ENCODE assay signal across 25 cellular contexts in genomic region chr17:74542727-74543383, GRCh38. TPM values are rescaled to one million over a fixed set of nuclear protein-coding genes. Genes with fewer than 3 reads are reported as not detected.
"Had no signal": no experiment of that assay in that cellular context is flagged by ENCODE, and none has a peak within 500 bp of the region (broad histone marks: within the 10 kb centered on the region; RNA-seq: fewer than 3 reads in every experiment).

No MANE protein-coding gene starts in this region.

- H3K9me3 ChIP-seq: Peyer's patch had no signal

- H3K27ac ChIP-seq: Peyer's patch, RWPE1, SJSA1 had no signal

- H3K4me1 ChIP-seq: Peyer's patch, SJSA1 had no signal

- DNase-seq: activated CD4-positive, alpha-beta T cell treated with anti-CD3 and anti-CD28 coated beads for 4 hours; activated CD8-positive, alpha-beta memory T cell treated with anti-CD3 and anti-CD28 coated beads, Interleukin-2, amount 50 U/mL, for 4 hours; activated CD8-positive, alpha-beta T cell treated with anti-CD3 and anti-CD28 coated beads for 36 hours; activated gamma-delta T cell treated with Interleukin-2 at 50 U/mL for 16 hours; activated naive CD4-positive, alpha-beta T cell treated with anti-CD3 and anti-CD28 coated beads, Interleukin-2, amount 10 ng/mL, durations not matched to agents 7 days and 5 days; activated naive CD8-positive, alpha-beta T cell treated with anti-CD3 and anti-CD28 coated beads for 36 hours; activated T-cell treated with anti-CD3 and anti-CD28 coated beads, Interleukin-2, amount 50 U/mL, for 72 hours; anterior cingulate cortex; Kasumi-1; NCI-H1105 treated with DMSO at 0.1 percent for 48 hours; NCI-H1436 treated with DMSO at 0.1 percent for 48 hours; NCI-H187; NCI-H2081; NCI-H446; SHP77; SW 1271 had no signal

- H3K4me3 ChIP-seq: Peyer's patch, SJSA1 had no signal

- H3K4me3 Mint-ChIP-seq: activated CD8-positive, alpha-beta T cell treated with anti-CD3 and anti-CD28 coated beads for 36 hours; activated naive CD4-positive, alpha-beta T cell treated with anti-CD3 and anti-CD28 coated beads, Interleukin-2, amount 10 ng/mL, durations not matched to agents 7 days and 5 days; activated naive CD8-positive, alpha-beta T cell treated with anti-CD3 and anti-CD28 coated beads for 36 hours; activated T-cell treated with anti-CD3 and anti-CD28 coated beads, Interleukin-2, amount 50 U/mL, for 72 hours; T-helper 1 cell treated with Interleukin-12 subunit alpha and Interleukin-12 subunit beta and Interleukin-4 antibody, amounts not matched to agents 30 μg/mL and 1 μg/mL, for 36 hours had no signal

- H3K27me3 Mint-ChIP-seq: activated CD8-positive, alpha-beta T cell treated with anti-CD3 and anti-CD28 coated beads for 36 hours; activated naive CD8-positive, alpha-beta T cell treated with anti-CD3 and anti-CD28 coated beads for 36 hours had no signal

- H3K27me3 ChIP-seq: Peyer's patch had no signal

- H3K36me3 Mint-ChIP-seq: activated naive CD4-positive, alpha-beta T cell treated with anti-CD3 and anti-CD28 coated beads, Interleukin-2, amount 10 ng/mL, durations not matched to agents 7 days and 5 days; activated naive CD8-positive, alpha-beta T cell treated with anti-CD3 and anti-CD28 coated beads for 36 hours had no signal

- H3K27ac Mint-ChIP-seq: activated CD8-positive, alpha-beta T cell treated with anti-CD3 and anti-CD28 coated beads for 36 hours; activated naive CD4-positive, alpha-beta T cell treated with anti-CD3 and anti-CD28 coated beads, Interleukin-2, amount 10 ng/mL, durations not matched to agents 7 days and 5 days; activated naive CD8-positive, alpha-beta T cell treated with anti-CD3 and anti-CD28 coated beads for 36 hours; activated T-cell treated with anti-CD3 and anti-CD28 coated beads, Interleukin-2, amount 50 U/mL, for 72 hours; activated T-helper 2 cell treated with anti-CD3 and anti-CD28 coated beads, Interferon-gamma antibody, Interleukin-2, Interleukin-4, amounts not matched to agents 10 μg/mL and 5 μg/mL and 100 μg/mL, durations not matched to agents 14 hours and 24 hours and 36 hours; T-helper 1 cell treated with Interleukin-12 subunit alpha and Interleukin-12 subunit beta and Interleukin-4 antibody, amounts not matched to agents 30 μg/mL and 1 μg/mL, for 36 hours had no signal

- ATAC-seq: activated CD4-positive, CD25-positive, alpha-beta regulatory T cell treated with anti-CD3 and anti-CD28 coated beads, Interleukin-2, amount 50 U/mL, for 24 hours; activated CD8-positive, alpha-beta T cell treated with anti-CD3 and anti-CD28 coated beads for 36 hours; activated T-cell treated with anti-CD3 and anti-CD28 coated beads, Interleukin-2, amount 50 U/mL, for 72 hours; SK-N-SH treated with all-trans-retinoic acid at 6 μM for 48 hours had no signal

- H3K9me3 Mint-ChIP-seq: activated CD8-positive, alpha-beta T cell treated with anti-CD3 and anti-CD28 coated beads for 36 hours; activated naive CD4-positive, alpha-beta T cell treated with anti-CD3 and anti-CD28 coated beads, Interleukin-2, amount 10 ng/mL, durations not matched to agents 7 days and 5 days; activated naive CD8-positive, alpha-beta T cell treated with anti-CD3 and anti-CD28 coated beads for 36 hours; activated T-cell treated with anti-CD3 and anti-CD28 coated beads, Interleukin-2, amount 50 U/mL, for 72 hours; activated T-helper 2 cell treated with anti-CD3 and anti-CD28 coated beads, Interferon-gamma antibody, Interleukin-2, Interleukin-4, amounts not matched to agents 10 μg/mL and 5 μg/mL and 100 μg/mL, durations not matched to agents 14 hours and 24 hours and 36 hours; T-helper 1 cell treated with Interleukin-12 subunit alpha and Interleukin-12 subunit beta and Interleukin-4 antibody, amounts not matched to agents 30 μg/mL and 1 μg/mL, for 36 hours had no signal

- H3K36me3 ChIP-seq: Peyer's patch, SJSA1 had no signal

RNA-seq across cellular contexts. Expression of gene CD300C, which starts 3.1 kb away (rescaled TPM):
- total RNA-seq: activated CD8-positive, alpha-beta T cell treated with anti-CD3 and anti-CD28 coated beads for 36 hours; activated naive CD8-positive, alpha-beta T cell treated with anti-CD3 and anti-CD28 coated beads for 36 hours; activated T-helper 2 cell treated with anti-CD3 and anti-CD28 coated beads, Interferon-gamma antibody, Interleukin-2, Interleukin-4, amounts not matched to agents 10 μg/mL and 5 μg/mL and 100 μg/mL, durations not matched to agents 14 hours and 24 hours and 36 hours; Peyer's patch; SJSA1 had no signal

RNA-seq across cellular contexts. Expression of gene CD300LB, which starts 11.6 kb away (rescaled TPM):
- total RNA-seq: activated CD8-positive, alpha-beta T cell treated with anti-CD3 and anti-CD28 coated beads for 36 hours; activated naive CD8-positive, alpha-beta T cell treated with anti-CD3 and anti-CD28 coated beads for 36 hours; activated T-cell treated with anti-CD3 and anti-CD28 coated beads, Interleukin-2, amount 50 U/mL, for 72 hours; activated T-helper 2 cell treated with anti-CD3 and anti-CD28 coated beads, Interferon-gamma antibody, Interleukin-2, Interleukin-4, amounts not matched to agents 10 μg/mL and 5 μg/mL and 100 μg/mL, durations not matched to agents 14 hours and 24 hours and 36 hours; cardiac septum; Peyer's patch; SJSA1 had no signal

RNA-seq across cellular contexts. Expression of gene CD300H, which starts 24.5 kb away (rescaled TPM):
- total RNA-seq: activated CD8-positive, alpha-beta T cell treated with anti-CD3 and anti-CD28 coated beads for 36 hours; activated naive CD8-positive, alpha-beta T cell treated with anti-CD3 and anti-CD28 coated beads for 36 hours; activated T-cell treated with anti-CD3 and anti-CD28 coated beads, Interleukin-2, amount 50 U/mL, for 72 hours; activated T-helper 2 cell treated with anti-CD3 and anti-CD28 coated beads, Interferon-gamma antibody, Interleukin-2, Interleukin-4, amounts not matched to agents 10 μg/mL and 5 μg/mL and 100 μg/mL, durations not matched to agents 14 hours and 24 hours and 36 hours; cardiac septum; Peyer's patch; SJSA1 had no signal

RNA-seq across cellular contexts. Expression of gene CD300LD, which starts 49.2 kb away (rescaled TPM):
- total RNA-seq: activated CD8-positive, alpha-beta T cell treated with anti-CD3 and anti-CD28 coated beads for 36 hours; activated naive CD8-positive, alpha-beta T cell treated with anti-CD3 and anti-CD28 coated beads for 36 hours; activated T-helper 2 cell treated with anti-CD3 and anti-CD28 coated beads, Interferon-gamma antibody, Interleukin-2, Interleukin-4, amounts not matched to agents 10 μg/mL and 5 μg/mL and 100 μg/mL, durations not matched to agents 14 hours and 24 hours and 36 hours; cardiac septum; Peyer's patch; SJSA1 had no signal
- polyA plus RNA-seq: adipose tissue had no signal
